ENCODE assay signal across 1 cellular context in the genomic region with DNA sequence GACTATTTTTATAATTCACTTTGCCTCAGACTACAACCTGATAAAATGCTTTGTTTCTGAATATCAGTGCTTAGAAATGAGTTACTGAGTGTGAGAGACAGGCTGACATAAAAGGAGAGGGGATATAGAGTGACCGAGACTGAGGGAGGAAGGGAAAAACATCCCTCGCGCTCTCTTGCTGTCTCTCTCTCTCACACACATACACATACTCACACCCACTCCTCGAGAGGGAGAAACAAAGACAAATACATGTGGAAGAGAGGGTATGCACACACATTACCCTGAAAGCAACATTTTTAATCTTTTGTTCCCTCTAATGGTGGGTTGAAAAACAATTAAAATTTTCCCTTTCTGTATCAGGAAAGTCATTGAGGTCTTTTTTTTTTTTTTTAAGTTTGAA.
TF ChIP-seq lines count a peak whose summit lies in the region.

No MANE protein-coding gene starts in this region.

TF ChIP-seq in WTC11, 78 proteins besides CTCF, POLR2A, EP300 and RAD21 (continued from another document):
- TF ChIP-seq, protein P1, sequence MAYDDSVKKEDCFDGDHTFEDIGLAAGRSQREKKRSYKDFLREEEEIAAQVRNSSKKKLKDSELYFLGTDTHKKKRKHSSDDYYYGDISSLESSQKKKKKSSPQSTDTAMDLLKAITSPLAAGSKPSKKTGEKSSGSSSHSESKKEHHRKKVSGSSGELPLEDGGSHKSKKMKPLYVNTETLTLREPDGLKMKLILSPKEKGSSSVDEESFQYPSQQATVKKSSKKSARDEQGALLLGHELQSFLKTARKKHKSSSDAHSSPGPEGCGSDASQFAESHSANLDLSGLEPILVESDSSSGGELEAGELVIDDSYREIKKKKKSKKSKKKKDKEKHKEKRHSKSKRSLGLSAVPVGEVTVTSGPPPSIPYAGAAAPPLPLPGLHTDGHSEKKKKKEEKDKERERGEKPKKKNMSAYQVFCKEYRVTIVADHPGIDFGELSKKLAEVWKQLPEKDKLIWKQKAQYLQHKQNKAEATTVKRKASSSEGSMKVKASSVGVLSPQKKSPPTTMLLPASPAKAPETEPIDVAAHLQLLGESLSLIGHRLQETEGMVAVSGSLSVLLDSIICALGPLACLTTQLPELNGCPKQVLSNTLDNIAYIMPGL (CRISPR knock-in tag; IDR thresholded peaks at IDR 0.05): no peak
- no peak for TF ChIP-seq TP53 (CRISPR knock-in tag; IDR thresholded peaks at IDR 0.05)
- TF ChIP-seq, protein P2, sequence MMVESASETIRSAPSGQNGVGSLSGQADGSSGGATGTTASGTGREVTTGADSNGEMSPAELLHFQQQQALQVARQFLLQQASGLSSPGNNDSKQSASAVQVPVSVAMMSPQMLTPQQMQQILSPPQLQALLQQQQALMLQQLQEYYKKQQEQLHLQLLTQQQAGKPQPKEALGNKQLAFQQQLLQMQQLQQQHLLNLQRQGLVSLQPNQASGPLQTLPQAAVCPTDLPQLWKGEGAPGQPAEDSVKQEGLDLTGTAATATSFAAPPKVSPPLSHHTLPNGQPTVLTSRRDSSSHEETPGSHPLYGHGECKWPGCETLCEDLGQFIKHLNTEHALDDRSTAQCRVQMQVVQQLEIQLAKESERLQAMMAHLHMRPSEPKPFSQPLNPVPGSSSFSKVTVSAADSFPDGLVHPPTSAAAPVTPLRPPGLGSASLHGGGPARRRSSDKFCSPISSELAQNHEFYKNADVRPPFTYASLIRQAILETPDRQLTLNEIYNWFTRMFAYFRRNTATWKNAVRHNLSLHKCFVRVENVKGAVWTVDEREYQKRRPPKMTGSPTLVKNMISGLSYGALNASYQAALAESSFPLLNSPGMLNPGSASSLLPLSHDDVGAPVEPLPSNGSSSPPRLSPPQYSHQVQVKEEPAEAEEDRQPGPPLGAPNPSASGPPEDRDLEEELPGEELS (CRISPR knock-in tag; IDR thresholded peaks at IDR 0.05): no peak
- no peak for TF ChIP-seq NR3C1 (CRISPR knock-in tag; conservative IDR thresholded peaks at IDR 0.05; ENCODE audit: low read depth)
- TF ChIP-seq, protein P3, sequence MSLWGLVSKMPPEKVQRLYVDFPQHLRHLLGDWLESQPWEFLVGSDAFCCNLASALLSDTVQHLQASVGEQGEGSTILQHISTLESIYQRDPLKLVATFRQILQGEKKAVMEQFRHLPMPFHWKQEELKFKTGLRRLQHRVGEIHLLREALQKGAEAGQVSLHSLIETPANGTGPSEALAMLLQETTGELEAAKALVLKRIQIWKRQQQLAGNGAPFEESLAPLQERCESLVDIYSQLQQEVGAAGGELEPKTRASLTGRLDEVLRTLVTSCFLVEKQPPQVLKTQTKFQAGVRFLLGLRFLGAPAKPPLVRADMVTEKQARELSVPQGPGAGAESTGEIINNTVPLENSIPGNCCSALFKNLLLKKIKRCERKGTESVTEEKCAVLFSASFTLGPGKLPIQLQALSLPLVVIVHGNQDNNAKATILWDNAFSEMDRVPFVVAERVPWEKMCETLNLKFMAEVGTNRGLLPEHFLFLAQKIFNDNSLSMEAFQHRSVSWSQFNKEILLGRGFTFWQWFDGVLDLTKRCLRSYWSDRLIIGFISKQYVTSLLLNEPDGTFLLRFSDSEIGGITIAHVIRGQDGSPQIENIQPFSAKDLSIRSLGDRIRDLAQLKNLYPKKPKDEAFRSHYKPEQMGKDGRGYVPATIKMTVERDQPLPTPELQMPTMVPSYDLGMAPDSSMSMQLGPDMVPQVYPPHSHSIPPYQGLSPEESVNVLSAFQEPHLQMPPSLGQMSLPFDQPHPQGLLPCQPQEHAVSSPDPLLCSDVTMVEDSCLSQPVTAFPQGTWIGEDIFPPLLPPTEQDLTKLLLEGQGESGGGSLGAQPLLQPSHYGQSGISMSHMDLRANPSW (CRISPR knock-in tag; conservative IDR thresholded peaks at IDR 0.05; ENCODE audit: low read depth): no peak
- TF ChIP-seq RELA (CRISPR knock-in tag; IDR thresholded peaks at IDR 0.05; ENCODE audit: borderline replicate concordance): no peak
- TF ChIP-seq OVOL2 (CRISPR knock-in tag; IDR thresholded peaks at IDR 0.05; ENCODE audit: borderline replicate concordance): no peak
- TF ChIP-seq, protein P4, sequence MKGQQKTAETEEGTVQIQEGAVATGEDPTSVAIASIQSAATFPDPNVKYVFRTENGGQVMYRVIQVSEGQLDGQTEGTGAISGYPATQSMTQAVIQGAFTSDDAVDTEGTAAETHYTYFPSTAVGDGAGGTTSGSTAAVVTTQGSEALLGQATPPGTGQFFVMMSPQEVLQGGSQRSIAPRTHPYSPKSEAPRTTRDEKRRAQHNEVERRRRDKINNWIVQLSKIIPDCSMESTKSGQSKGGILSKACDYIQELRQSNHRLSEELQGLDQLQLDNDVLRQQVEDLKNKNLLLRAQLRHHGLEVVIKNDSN (CRISPR knock-in tag; IDR thresholded peaks at IDR 0.05): no peak
- no peak for TF ChIP-seq ZNF138 (CRISPR knock-in tag; conservative IDR thresholded peaks at IDR 0.05)
- TF ChIP-seq, protein P5, sequence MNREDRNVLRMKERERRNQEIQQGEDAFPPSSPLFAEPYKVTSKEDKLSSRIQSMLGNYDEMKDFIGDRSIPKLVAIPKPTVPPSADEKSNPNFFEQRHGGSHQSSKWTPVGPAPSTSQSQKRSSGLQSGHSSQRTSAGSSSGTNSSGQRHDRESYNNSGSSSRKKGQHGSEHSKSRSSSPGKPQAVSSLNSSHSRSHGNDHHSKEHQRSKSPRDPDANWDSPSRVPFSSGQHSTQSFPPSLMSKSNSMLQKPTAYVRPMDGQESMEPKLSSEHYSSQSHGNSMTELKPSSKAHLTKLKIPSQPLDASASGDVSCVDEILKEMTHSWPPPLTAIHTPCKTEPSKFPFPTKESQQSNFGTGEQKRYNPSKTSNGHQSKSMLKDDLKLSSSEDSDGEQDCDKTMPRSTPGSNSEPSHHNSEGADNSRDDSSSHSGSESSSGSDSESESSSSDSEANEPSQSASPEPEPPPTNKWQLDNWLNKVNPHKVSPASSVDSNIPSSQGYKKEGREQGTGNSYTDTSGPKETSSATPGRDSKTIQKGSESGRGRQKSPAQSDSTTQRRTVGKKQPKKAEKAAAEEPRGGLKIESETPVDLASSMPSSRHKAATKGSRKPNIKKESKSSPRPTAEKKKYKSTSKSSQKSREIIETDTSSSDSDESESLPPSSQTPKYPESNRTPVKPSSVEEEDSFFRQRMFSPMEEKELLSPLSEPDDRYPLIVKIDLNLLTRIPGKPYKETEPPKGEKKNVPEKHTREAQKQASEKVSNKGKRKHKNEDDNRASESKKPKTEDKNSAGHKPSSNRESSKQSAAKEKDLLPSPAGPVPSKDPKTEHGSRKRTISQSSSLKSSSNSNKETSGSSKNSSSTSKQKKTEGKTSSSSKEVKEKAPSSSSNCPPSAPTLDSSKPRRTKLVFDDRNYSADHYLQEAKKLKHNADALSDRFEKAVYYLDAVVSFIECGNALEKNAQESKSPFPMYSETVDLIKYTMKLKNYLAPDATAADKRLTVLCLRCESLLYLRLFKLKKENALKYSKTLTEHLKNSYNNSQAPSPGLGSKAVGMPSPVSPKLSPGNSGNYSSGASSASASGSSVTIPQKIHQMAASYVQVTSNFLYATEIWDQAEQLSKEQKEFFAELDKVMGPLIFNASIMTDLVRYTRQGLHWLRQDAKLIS (CRISPR knock-in tag; IDR thresholded peaks at IDR 0.05; ENCODE audit: borderline replicate concordance): no peak
- TF ChIP-seq, protein P6, sequence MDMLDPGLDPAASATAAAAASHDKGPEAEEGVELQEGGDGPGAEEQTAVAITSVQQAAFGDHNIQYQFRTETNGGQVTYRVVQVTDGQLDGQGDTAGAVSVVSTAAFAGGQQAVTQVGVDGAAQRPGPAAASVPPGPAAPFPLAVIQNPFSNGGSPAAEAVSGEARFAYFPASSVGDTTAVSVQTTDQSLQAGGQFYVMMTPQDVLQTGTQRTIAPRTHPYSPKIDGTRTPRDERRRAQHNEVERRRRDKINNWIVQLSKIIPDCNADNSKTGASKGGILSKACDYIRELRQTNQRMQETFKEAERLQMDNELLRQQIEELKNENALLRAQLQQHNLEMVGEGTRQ (CRISPR knock-in tag; IDR thresholded peaks at IDR 0.05): no peak
